Comparison of ENCODE assay signal across 19 cellular contexts in genomic region chr4:38290360-38290759, GRCh38.
DNase-seq lines count a peak whose midpoint lies in the region; TF ChIP-seq lines count a peak whose summit lies in the region.
"Had no signal": no experiment of that assay in that cellular context is flagged by ENCODE, and none has a peak within 500 bp of the region (broad histone marks: within the 10 kb centered on the region; RNA-seq: fewer than 3 reads in every experiment).

No MANE protein-coding gene starts in this region.

- CTCF ChIA-PET in RWPE1 (lab: Yijun Ruan, JAX): no interaction called here

- no peak overlapping the region for H2AFZ ChIP-seq in GM23248

- H3K79me2 ChIP-seq in GM23248 (ENCODE audit: insufficient read depth): no peaks in the 10 kb centered on the region

- no peak for TF ChIP-seq CTCF in RWPE1 (conservative IDR thresholded peaks at IDR 0.05; ENCODE audit: low read depth)

- DNase-seq in GM23248 (peak; percentile 39), RWPE1 (ENCODE audit: low spot score) (peak; percentile 24), dermis blood vessel endothelial cell (peak; percentile 87), pulmonary artery endothelial cell (ENCODE audit: low read depth, low spot score) (peak; percentile 76), NCI-H1436 treated with DMSO at 0.1 percent for 48 hours (lab: John Stamatoyannopoulos, UW) (no peak), NCI-H526 (lab: John Stamatoyannopoulos, UW) (no peak)
- no peak for DNase-seq in activated CD4-positive, alpha-beta T cell treated with anti-CD3 and anti-CD28 coated beads, Interleukin-2, amount 50 U/mL, for 48 hours
- DNase-seq: activated naive CD4-positive, alpha-beta T cell treated with anti-CD3 and anti-CD28 coated beads, Interleukin-2, amount 10 ng/mL, durations not matched to agents 7 days and 5 days; activated T-cell treated with anti-CD3 and anti-CD28 coated beads, Interleukin-2, amount 50 U/mL, for 48 hours; anterior cingulate cortex; Calu3; effector memory CD8-positive, alpha-beta T cell; MV-4-11; NCI-H187 treated with DMSO at 0.1 percent for 48 hours; NCI-H510A; occipital lobe; right cardiac atrium; stimulated activated CD8-positive, alpha-beta memory T cell treated with anti-CD3 and anti-CD28 coated beads, Interleukin-4, amount 100 ng/mL, for 48 hours had no signal

- no peaks in the 10 kb centered on the region for H3K4me1 ChIP-seq in GM23248 (ENCODE audit: insufficient read depth)

- H3K27ac ChIP-seq in GM23248: no peak overlapping the region
- H3K27ac ChIP-seq in RWPE1: no peak overlapping the region

- POLR2A ChIA-PET in RWPE1 (lab: Yijun Ruan, JAX; ENCODE audit: low non-redundant PET): no interaction called here

- in situ Hi-C loops in GM23248 (cut with MboI): no loop called here

- no peaks in the 10 kb centered on the region for H3K9me3 ChIP-seq in GM23248 (ENCODE audit: low read depth)

- H3F3A ChIP-seq in GM23248 (ENCODE audit: insufficient read depth): peaks cover 6% of the 10 kb centered on the region; the same call in 1 of the 2 replicates

- H4K20me1 ChIP-seq in GM23248 (ENCODE audit: insufficient read depth): no peaks in the 10 kb centered on the region

- H3K36me3 ChIP-seq in GM23248 (ENCODE audit: low read depth): no peaks in the 10 kb centered on the region

- 67 to 69% methylated on average over 2 of the region's 2 CpGs for WGBS in GM23248 (ENCODE audit: low coverage in 1 of 2, low lambda C conversion rate in 2 of 2, missing lambda C conversion rate in 2 of 2), 2 experiments

- H3K4me2 ChIP-seq in GM23248 (ENCODE audit: unreplicated experiment): no peak overlapping the region

- no peaks in the 10 kb centered on the region for H3K9me2 ChIP-seq in GM23248 (ENCODE audit: insufficient read depth)

- no peak overlapping the region for H3K4me3 ChIP-seq in GM23248
- H3K4me3 ChIP-seq: K562 had no signal

- H3K9ac ChIP-seq in GM23248: no peak overlapping the region

- no peaks in the 10 kb centered on the region for H3K27me3 ChIP-seq in GM23248 (replicated peaks; ENCODE audit: insufficient read depth)

Comparison
In these comparisons a context has a peak if more than half of its experiments do, and no peak if none do; other contexts are left out.
1. DNase-seq: peak in GM23248 (single experiment), RWPE1 (single experiment), dermis blood vessel endothelial cell (single experiment) and pulmonary artery endothelial cell (single experiment); none in NCI-H1436 treated with DMSO at 0.1 percent for 48 hours (single experiment), NCI-H526 (0 of 2) and activated CD4-positive, alpha-beta T cell treated with anti-CD3 and anti-CD28 coated beads, Interleukin-2, amount 50 U/mL, for 48 hours (0 of 2).